Comparison of ENCODE assay signal across 23 cellular contexts in the genomic region with DNA sequence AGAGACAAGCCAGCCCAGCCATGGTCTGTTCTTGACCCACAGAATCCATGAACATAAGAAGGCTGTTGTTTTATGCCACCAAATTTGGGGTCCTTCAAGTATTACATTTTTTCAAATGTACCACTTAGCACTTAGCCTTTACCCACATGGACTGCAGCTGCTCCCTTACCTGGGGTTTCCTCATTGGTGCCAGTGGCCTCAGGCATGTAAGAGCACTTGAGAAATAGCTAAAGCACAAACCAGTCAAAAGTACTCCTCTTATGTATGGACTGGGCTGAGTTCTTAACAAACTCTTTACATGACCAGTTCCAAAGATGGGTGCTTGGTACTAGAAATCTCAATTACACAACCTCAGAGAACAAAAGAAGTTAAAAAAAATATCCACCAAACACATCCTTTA.
"Had no signal": no experiment of that assay in that cellular context is flagged by ENCODE, and none has a peak within 500 bp of the region (broad histone marks: within the 10 kb centered on the region; RNA-seq: fewer than 3 reads in every experiment).

No MANE protein-coding gene starts in this region.

- H3K36me3 ChIP-seq: colonic mucosa, pancreas had no signal

- H3K27me3 ChIP-seq: body of pancreas, colonic mucosa, heart right ventricle, pancreas, right atrium auricular region, spleen had no signal

- H3K9me3 Mint-ChIP-seq: activated naive CD8-positive, alpha-beta T cell treated with anti-CD3 and anti-CD28 coated beads, Interleukin-2, amount 10 ng/mL, durations not matched to agents 7 days and 5 days; activated T-cell treated with anti-CD3 and anti-CD28 coated beads, Interleukin-2, amount 50 U/mL, for 4 hours; T-helper 1 cell treated with Interleukin-12 subunit alpha and Interleukin-12 subunit beta and Interleukin-4 antibody, amounts not matched to agents 30 μg/mL and 1 μg/mL, for 36 hours had no signal

- H3K4me3 Mint-ChIP-seq: activated CD4-positive, alpha-beta T cell treated with anti-CD3 and anti-CD28 coated beads for 36 hours; activated naive CD8-positive, alpha-beta T cell treated with anti-CD3 and anti-CD28 coated beads, Interleukin-2, amount 10 ng/mL, durations not matched to agents 7 days and 5 days; activated T-cell treated with anti-CD3 and anti-CD28 coated beads, Interleukin-2, amount 50 U/mL, for 4 hours; endodermal cell; nephron progenitor cell; T-helper 1 cell treated with Interleukin-12 subunit alpha and Interleukin-12 subunit beta and Interleukin-4 antibody, amounts not matched to agents 30 μg/mL and 1 μg/mL, for 36 hours; WTC11 had no signal

- H3K27ac Mint-ChIP-seq: activated naive CD8-positive, alpha-beta T cell treated with anti-CD3 and anti-CD28 coated beads, Interleukin-2, amount 10 ng/mL, durations not matched to agents 7 days and 5 days; endodermal cell; nephron progenitor cell; WTC11 had no signal

- H3K9me3 ChIP-seq: body of pancreas, colonic mucosa, pancreas, spleen had no signal

- H3K27me3 Mint-ChIP-seq: activated CD4-positive, alpha-beta T cell treated with anti-CD3 and anti-CD28 coated beads for 36 hours; activated naive CD8-positive, alpha-beta T cell treated with anti-CD3 and anti-CD28 coated beads, Interleukin-2, amount 10 ng/mL, durations not matched to agents 7 days and 5 days had no signal

- ATAC-seq: activated CD4-positive, alpha-beta T cell treated with anti-CD3 and anti-CD28 coated beads for 36 hours; activated T-cell treated with anti-CD3 and anti-CD28 coated beads, Interleukin-2, amount 50 U/mL, for 4 hours; body of pancreas; stimulated activated naive CD8-positive, alpha-beta T cell treated with anti-CD3 and anti-CD28 coated beads, Interleukin-15, Interleukin-2, amounts not matched to agents 100 U/mL and 50 U/mL, for 24 hours; WTC11 had no signal

- H3K4me1 ChIP-seq: body of pancreas, colonic mucosa, pancreas, psoas muscle had no signal

- H3K27ac ChIP-seq: body of pancreas, colonic mucosa, epithelial cell of prostate, heart right ventricle, pancreas, psoas muscle, right atrium auricular region, spleen had no signal

- H3K4me3 ChIP-seq: body of pancreas, colonic mucosa, dorsolateral prefrontal cortex, heart right ventricle, pancreas, psoas muscle, right atrium auricular region, spleen had no signal

- DNase-seq: activated CD4-positive, alpha-beta T cell treated with anti-CD3 and anti-CD28 coated beads, Interleukin-2, amount 50 U/mL, for 4 hours; activated CD8-positive, alpha-beta memory T cell treated with anti-CD3 and anti-CD28 coated beads for 24 hours; activated CD8-positive, alpha-beta memory T cell treated with anti-CD3 and anti-CD28 coated beads, Interleukin-2, amount 50 U/mL, for 4 hours; activated naive CD4-positive, alpha-beta T cell treated with Interleukin-2 at 50 U/mL for 16 hours; activated naive CD8-positive, alpha-beta T cell treated with anti-CD3 and anti-CD28 coated beads, Interleukin-2, amount 10 ng/mL, durations not matched to agents 7 days and 5 days; activated T-cell treated with anti-CD3 and anti-CD28 coated beads, Interleukin-2, amount 50 U/mL, for 4 hours; colonic mucosa; dorsolateral prefrontal cortex; endodermal cell; heart right ventricle; mammary epithelial cell; nephron progenitor cell; pancreas; psoas muscle; spleen; T1000 had no signal
